ENCODE assay signal across 17 cellular contexts in the genomic region with DNA sequence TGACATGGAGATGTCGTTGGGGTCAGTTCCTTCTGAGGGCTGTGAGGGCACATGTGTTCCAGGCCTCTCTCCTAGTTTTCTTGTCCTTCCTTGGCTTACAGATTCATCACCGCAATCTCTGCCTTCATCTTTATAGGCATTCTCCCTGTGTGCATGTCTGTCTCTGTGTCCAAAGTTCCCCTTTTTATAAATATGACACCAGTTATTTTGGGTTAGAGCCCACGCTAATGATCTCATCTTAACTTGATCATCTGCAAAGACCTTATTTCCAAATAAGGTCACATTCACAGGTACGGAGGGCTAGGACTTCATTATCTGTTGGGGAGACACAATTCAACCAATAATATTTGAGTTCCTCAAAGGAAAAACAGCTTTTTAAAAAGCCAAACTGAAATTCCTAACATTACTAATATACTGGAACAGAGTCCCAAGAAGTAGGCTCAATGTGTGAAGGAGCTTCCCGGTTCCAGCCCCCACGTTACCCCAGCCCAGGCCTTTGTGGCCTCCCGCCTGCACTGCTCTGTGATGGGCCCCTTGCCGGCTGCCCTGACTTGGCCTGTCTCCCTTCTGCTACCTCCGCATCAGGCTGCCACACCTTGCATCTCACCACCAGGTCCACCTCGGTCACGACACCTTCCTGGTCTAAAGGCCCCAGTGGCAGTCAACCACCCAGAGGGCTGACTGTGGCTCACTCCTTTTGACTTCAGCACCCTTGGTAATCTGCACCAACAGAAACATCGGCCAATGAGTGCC.
DNase-seq lines count a peak whose midpoint lies in the region; ATAC-seq and TF ChIP-seq lines count a peak whose summit lies in the region.
"Had no signal": no experiment of that assay in that cellular context is flagged by ENCODE, and none has a peak within 500 bp of the region (broad histone marks: within the 10 kb centered on the region; RNA-seq: fewer than 3 reads in every experiment).

No MANE protein-coding gene starts in this region.

- no peaks in the 10 kb centered on the region for H3K27me3 ChIP-seq in mesenchymal stem cell (ENCODE audit: control insufficient read depth in 1 of 2, insufficient read depth in 1 of 2, low read length in 2 of 2)

- no peaks in the 10 kb centered on the region for H3K27me3 Mint-ChIP-seq in type B pancreatic cell

- H3K4me2 ChIP-seq in mesenchymal stem cell (ENCODE audit: low read length, poor library complexity, severe bottlenecking), result no peak overlapping the region
- H3K4me2 ChIP-seq: SK-N-SH had no signal

- no peak overlapping the region for H3K9ac ChIP-seq in mesenchymal stem cell (ENCODE audit: low read length)
- H3K9ac ChIP-seq: SK-N-SH had no signal

- H4K8ac ChIP-seq in mesenchymal stem cell (ENCODE audit: low read length), result no peak overlapping the region

- no peaks in the 10 kb centered on the region for H3K9me3 Mint-ChIP-seq in type B pancreatic cell
- H3K9me3 Mint-ChIP-seq: T-cell had no signal

- WGBS in mesenchymal stem cell, result 95% methylated on average over 12 of the region's 12 CpGs

- no peak overlapping the region for H4K91ac ChIP-seq in mesenchymal stem cell (ENCODE audit: low read length)

- no peak overlapping the region for H3K18ac ChIP-seq in mesenchymal stem cell (ENCODE audit: low read depth in 1 of 2, low read length in 2 of 2)

- H3K4me3 ChIP-seq in GM12865 (ENCODE audit: low read depth, low read length) (no peak overlapping the region), mesenchymal stem cell (ENCODE audit: insufficient read depth in 1 of 2, low read depth in 1 of 2, low read length in 2 of 2) (no peak overlapping the region)
- H3K4me3 ChIP-seq: K562 had no signal

- H2BK120ac ChIP-seq in mesenchymal stem cell (ENCODE audit: low read depth, low read length), result no peak overlapping the region

- no peaks in the 10 kb centered on the region for H3K36me3 Mint-ChIP-seq in type B pancreatic cell
- H3K36me3 Mint-ChIP-seq: T-cell had no signal

- no peak overlapping the region for H2BK5ac ChIP-seq in mesenchymal stem cell (ENCODE audit: low read depth, low read length, poor library complexity, severe bottlenecking)

- TF ChIP-seq CTCF in GM12865 (IDR thresholded peaks at IDR 0.05; ENCODE audit: insufficient read depth, low read depth, low read length, missing control alignments) (no peak), LNCAP (IDR thresholded peaks at IDR 0.05) (0 out of 2 replicates have a peak, but pooled peaks have one; percentile 4), type B pancreatic cell (conservative IDR thresholded peaks at IDR 0.05) (peak; percentile 5), GM10266 (IDR thresholded peaks at IDR 0.05; ENCODE audit: control insufficient read depth, insufficient read depth, low read depth, missing control alignments) (no peak)

- H3K4ac ChIP-seq in mesenchymal stem cell (ENCODE audit: low read depth in 1 of 2, low read length in 2 of 2), result no peak overlapping the region

- no peak overlapping the region for H3K27ac ChIP-seq in mesenchymal stem cell (ENCODE audit: low read length, poor library complexity, severe bottlenecking)

- H3K27ac Mint-ChIP-seq in type B pancreatic cell, result peak overlapping the region; percentile 19
- H3K27ac Mint-ChIP-seq: B cell, T-cell had no signal

- H2BK12ac ChIP-seq in mesenchymal stem cell (ENCODE audit: low read length in 2 of 2), result no peak overlapping the region

- H2AFZ ChIP-seq in mesenchymal stem cell (ENCODE audit: low read depth, low read length), result no peak overlapping the region

- no peak overlapping the region for H3K14ac ChIP-seq in mesenchymal stem cell (ENCODE audit: low read length in 2 of 2)

- peaks cover 16% of the 10 kb centered on the region for H3K4me1 ChIP-seq in mesenchymal stem cell (ENCODE audit: control insufficient read depth, insufficient read depth, low read depth, low read length)

- no peak overlapping the region for H2AK5ac ChIP-seq in mesenchymal stem cell (ENCODE audit: low read length, severe bottlenecking)

- no peaks in the 10 kb centered on the region for H3K9me3 ChIP-seq in mesenchymal stem cell (ENCODE audit: control insufficient read depth, low read length)
- H3K9me3 ChIP-seq: SK-N-SH had no signal

- peaks cover 23% of the 10 kb centered on the region for H3K4me1 Mint-ChIP-seq in type B pancreatic cell (ENCODE audit: unreplicated experiment)
- H3K4me1 Mint-ChIP-seq: T-cell had no signal

- peaks cover 0 to 3% of the 10 kb centered on the region in 2 experiments for H3K36me3 ChIP-seq in mesenchymal stem cell (ENCODE audit: control insufficient read depth in 1 of 2, insufficient read depth in 2 of 2, low read depth in 1 of 2, low read length in 2 of 2)

- peaks cover 13% of the 10 kb centered on the region for H3K79me1 ChIP-seq in mesenchymal stem cell (replicated peaks; ENCODE audit: low read length, poor library complexity, severe bottlenecking)

- DNase-seq in GM12865 (ENCODE audit: low read depth) (peak; percentile 20), mesenchymal stem cell (no peak), type B pancreatic cell (ENCODE audit: extremely low spot score, unreplicated experiment) (no peak), GM10266 (ENCODE audit: extremely low spot score) (no peak)
- DNase-seq: DND-41, GDM1, NCI-H2081 treated with DMSO at 0.1 percent for 48 hours, NCI-H2227 treated with DMSO at 0.1 percent for 48 hours, NCI-H524 treated with DMSO at 0.1 percent for 48 hours, SHP77, T-cell had no signal

- ATAC-seq in GM19395 (IDR thresholded peaks at IDR 0.05; ENCODE audit: unreplicated experiment) (no peak), GM19328 (IDR thresholded peaks at IDR 0.05; ENCODE audit: unreplicated experiment) (no peak)
- ATAC-seq: T-cell had no signal

- peak overlapping the region; percentile 49 for H2BK15ac ChIP-seq in mesenchymal stem cell (ENCODE audit: low read depth, poor library complexity, severe bottlenecking)

- no peak overlapping the region for H3K23ac ChIP-seq in mesenchymal stem cell (ENCODE audit: low read length in 2 of 2)

- H3K4me3 Mint-ChIP-seq in type B pancreatic cell, result no peak overlapping the region
- H3K4me3 Mint-ChIP-seq: B cell, T-cell had no signal

Comparison
In these comparisons a context has a peak if more than half of its experiments do, and no peak if none do; other contexts are left out.
1. CTCF ChIP-seq: peak in LNCAP (single experiment) and type B pancreatic cell (single experiment); none in GM12865 (single experiment) and GM10266 (single experiment).